Comparison of ENCODE assay signal across 2 cellular contexts in the genomic region with DNA sequence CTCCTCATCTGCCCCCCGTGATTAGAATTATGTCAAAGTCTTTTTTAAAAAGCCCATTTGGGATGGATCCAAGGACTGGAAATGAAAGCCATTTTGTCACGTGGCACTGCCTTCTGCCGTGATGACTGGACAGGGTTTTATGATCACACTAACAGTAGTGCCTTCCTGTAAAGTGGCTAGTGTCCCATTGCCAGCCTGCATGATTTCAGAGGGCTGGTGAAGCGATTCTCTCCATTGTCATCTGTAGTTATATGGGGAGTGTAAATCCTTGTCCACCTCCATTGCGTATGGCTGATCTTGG.
TF ChIP-seq lines count a peak whose summit lies in the region.

No MANE protein-coding gene starts in this region.

TF ChIP-seq in IMR-90, 13 proteins besides CTCF, POLR2A, EP300 and RAD21:
- TF ChIP-seq FOS (IDR thresholded peaks at IDR 0.05; ENCODE audit: low read depth, low read length) (no peak), MXI1 (IDR thresholded peaks at IDR 0.05; ENCODE audit: borderline replicate concordance, low read depth, low read length) (no peak), MAZ (IDR thresholded peaks at IDR 0.05; ENCODE audit: borderline replicate concordance, low read depth, low read length) (no peak), MAFK (IDR thresholded peaks at IDR 0.05; ENCODE audit: low read depth, low read length) (no peak), SMC3 (IDR thresholded peaks at IDR 0.05; ENCODE audit: low read depth, low read length) (no peak), ELK1 (IDR thresholded peaks at IDR 0.05; ENCODE audit: borderline replicate concordance, low read depth, low read length) (no peak), BHLHE40 (IDR thresholded peaks at IDR 0.05; ENCODE audit: low read depth, low read length) (no peak), RFX5 (IDR thresholded peaks at IDR 0.05; ENCODE audit: low read depth, low read length) (no peak), RCOR1 (IDR thresholded peaks at IDR 0.05; ENCODE audit: insufficient replicate concordance, low read length) (no peak), CHD1 (IDR thresholded peaks at IDR 0.05; ENCODE audit: low read depth, low read length) (no peak)
TF ChIP-seq in IMR-90: peak in this region for 0.

TF ChIP-seq in K562, 482 proteins besides CTCF, POLR2A, EP300 and RAD21:
- no peak for TF ChIP-seq XRCC5 (IDR thresholded peaks at IDR 0.05; ENCODE audit: low read depth, low read length)
- TF ChIP-seq, protein P1, sequence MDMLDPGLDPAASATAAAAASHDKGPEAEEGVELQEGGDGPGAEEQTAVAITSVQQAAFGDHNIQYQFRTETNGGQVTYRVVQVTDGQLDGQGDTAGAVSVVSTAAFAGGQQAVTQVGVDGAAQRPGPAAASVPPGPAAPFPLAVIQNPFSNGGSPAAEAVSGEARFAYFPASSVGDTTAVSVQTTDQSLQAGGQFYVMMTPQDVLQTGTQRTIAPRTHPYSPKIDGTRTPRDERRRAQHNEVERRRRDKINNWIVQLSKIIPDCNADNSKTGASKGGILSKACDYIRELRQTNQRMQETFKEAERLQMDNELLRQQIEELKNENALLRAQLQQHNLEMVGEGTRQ (CRISPR knock-in tag; IDR thresholded peaks at IDR 0.05), result 0 out of 2 replicates have a peak, but pooled peaks have one; percentile 22
- TF ChIP-seq NEUROD1 (IDR thresholded peaks at IDR 0.05; ENCODE audit: borderline replicate concordance, low read depth, low read length, partially characterized antibody), result no peak
- TF ChIP-seq HMGN3 (IDR thresholded peaks at IDR 0.05; ENCODE audit: borderline replicate concordance, extremely low read depth, insufficient read length, low read depth, low read length), result no peak
- TF ChIP-seq ZBTB8A (IDR thresholded peaks at IDR 0.05; ENCODE audit: partially characterized antibody), result no peak
- no peak for TF ChIP-seq ESRRB (CRISPR knock-in tag; IDR thresholded peaks at IDR 0.05; ENCODE audit: borderline replicate concordance)
- TF ChIP-seq ZNF146 (CRISPR knock-in tag; IDR thresholded peaks at IDR 0.05; ENCODE audit: unreplicated experiment), result no peak
- TF ChIP-seq, protein P2, sequence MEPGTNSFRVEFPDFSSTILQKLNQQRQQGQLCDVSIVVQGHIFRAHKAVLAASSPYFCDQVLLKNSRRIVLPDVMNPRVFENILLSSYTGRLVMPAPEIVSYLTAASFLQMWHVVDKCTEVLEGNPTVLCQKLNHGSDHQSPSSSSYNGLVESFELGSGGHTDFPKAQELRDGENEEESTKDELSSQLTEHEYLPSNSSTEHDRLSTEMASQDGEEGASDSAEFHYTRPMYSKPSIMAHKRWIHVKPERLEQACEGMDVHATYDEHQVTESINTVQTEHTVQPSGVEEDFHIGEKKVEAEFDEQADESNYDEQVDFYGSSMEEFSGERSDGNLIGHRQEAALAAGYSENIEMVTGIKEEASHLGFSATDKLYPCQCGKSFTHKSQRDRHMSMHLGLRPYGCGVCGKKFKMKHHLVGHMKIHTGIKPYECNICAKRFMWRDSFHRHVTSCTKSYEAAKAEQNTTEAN (CRISPR knock-in tag; IDR thresholded peaks at IDR 0.05), result no peak
